8 cellular contexts compared by ENCODE assay signal in genomic region chr1:174158767-174159252, GRCh38. TPM values are rescaled to one million over a fixed set of nuclear protein-coding genes. Genes with fewer than 3 reads are reported as not detected.
DNase-seq lines count a peak whose midpoint lies in the region; ATAC-seq and TF ChIP-seq lines count a peak whose summit lies in the region.

No MANE protein-coding gene starts in this region.

- POLR2A ChIA-PET in activated CD8-positive, alpha-beta T cell treated with anti-CD3 and anti-CD28 coated beads for 36 hours (lab: Charles Lee), result interaction anchor here (1.0 to 1.3 kb wide), 2 partner anchors 291 to 295 kb away, joined by 3 to 4 read pairs; partner anchors contain the start of genes GAS5 and ZBTB37

- H3K27ac Mint-ChIP-seq in activated CD8-positive, alpha-beta T cell treated with anti-CD3 and anti-CD28 coated beads for 36 hours, result peak overlapping the region; percentile 99
- peak overlapping the region; percentile 96 for H3K27ac Mint-ChIP-seq in stimulated activated memory B cell treated with anti-CD40 and anti-IgM and Interleukin-4, amounts not matched to agents 10 μg/mL and 1 μg/mL and 100 μg/mL, for 72 hours

- H3K4me1 ChIP-seq in ES-I3 (ENCODE audit: insufficient read depth, low read length) (peaks cover 6% of the 10 kb centered on the region; the same call in 1 of the 2 replicates), iPS-15b (ENCODE audit: control insufficient read depth, insufficient read depth, low read length) (peaks cover 5% of the 10 kb centered on the region)

- CTCF ChIA-PET in activated CD8-positive, alpha-beta T cell treated with anti-CD3 and anti-CD28 coated beads for 36 hours (lab: Charles Lee), result no interaction called here

- TF ChIP-seq CTCF in activated CD8-positive, alpha-beta T cell treated with anti-CD3 and anti-CD28 coated beads for 36 hours (IDR thresholded peaks at IDR 0.05), result no peak

- peaks cover 5% of the 10 kb centered on the region for H3K36me3 Mint-ChIP-seq in activated CD8-positive, alpha-beta T cell treated with anti-CD3 and anti-CD28 coated beads for 36 hours (ENCODE audit: low read depth)
- H3K36me3 Mint-ChIP-seq in stimulated activated memory B cell treated with anti-CD40 and anti-IgM and Interleukin-4, amounts not matched to agents 10 μg/mL and 1 μg/mL and 100 μg/mL, for 72 hours, result no peaks in the 10 kb centered on the region

- peak; percentile 42 for DNase-seq in activated CD8-positive, alpha-beta T cell treated with anti-CD3 and anti-CD28 coated beads for 36 hours
- DNase-seq in GF-D8 (lab: John Stamatoyannopoulos, UW) (no peak), NCI-H1417 treated with DMSO at 0.1 percent for 48 hours (lab: John Stamatoyannopoulos, UW) (no peak)

- H3K27me3 ChIP-seq in iPS-15b (ENCODE audit: control insufficient read depth, insufficient read depth, low read length), result peaks cover 9% of the 10 kb centered on the region

- peak overlapping the region; percentile 98 for H3K4me3 Mint-ChIP-seq in activated CD8-positive, alpha-beta T cell treated with anti-CD3 and anti-CD28 coated beads for 36 hours
- H3K4me3 Mint-ChIP-seq in stimulated activated memory B cell treated with anti-CD40 and anti-IgM and Interleukin-4, amounts not matched to agents 10 μg/mL and 1 μg/mL and 100 μg/mL, for 72 hours, result peak overlapping the region; percentile 99

- ATAC-seq in HG03280 (IDR thresholded peaks at IDR 0.05; ENCODE audit: unreplicated experiment) (peak; percentile 2), HG03097 (IDR thresholded peaks at IDR 0.05; ENCODE audit: low FRiP score, unreplicated experiment) (no peak)
- ATAC-seq in activated CD8-positive, alpha-beta T cell treated with anti-CD3 and anti-CD28 coated beads for 36 hours, result peak; percentile 12
- peak; percentile 4 for ATAC-seq in stimulated activated memory B cell treated with anti-CD40 and anti-IgM and Interleukin-4, amounts not matched to agents 10 μg/mL and 1 μg/mL and 100 μg/mL, for 72 hours

- H3K9me3 ChIP-seq in ES-I3 (ENCODE audit: control insufficient read depth, insufficient read depth, low read length) (no peaks in the 10 kb centered on the region), iPS-15b (ENCODE audit: control insufficient read depth, insufficient read depth, low read length) (no peaks in the 10 kb centered on the region)

- H3K36me3 ChIP-seq in ES-I3 (ENCODE audit: insufficient read depth, low read length) (no peaks in the 10 kb centered on the region), iPS-15b (ENCODE audit: control insufficient read depth, insufficient read depth, low read length) (no peaks in the 10 kb centered on the region)

- H3K9me3 Mint-ChIP-seq in activated CD8-positive, alpha-beta T cell treated with anti-CD3 and anti-CD28 coated beads for 36 hours, result no peaks in the 10 kb centered on the region
- H3K9me3 Mint-ChIP-seq in stimulated activated memory B cell treated with anti-CD40 and anti-IgM and Interleukin-4, amounts not matched to agents 10 μg/mL and 1 μg/mL and 100 μg/mL, for 72 hours, result no peaks in the 10 kb centered on the region

- H3K9ac ChIP-seq in ES-I3 (ENCODE audit: low read depth, low read length) (peak overlapping the region; percentile 78), iPS-15b (ENCODE audit: low read depth, low read length) (peak overlapping the region; percentile 86)

- no peaks in the 10 kb centered on the region for H3K27me3 Mint-ChIP-seq in activated CD8-positive, alpha-beta T cell treated with anti-CD3 and anti-CD28 coated beads for 36 hours
- H3K27me3 Mint-ChIP-seq in stimulated activated memory B cell treated with anti-CD40 and anti-IgM and Interleukin-4, amounts not matched to agents 10 μg/mL and 1 μg/mL and 100 μg/mL, for 72 hours, result no peaks in the 10 kb centered on the region

- peak overlapping the region; percentile 86 for H3K4me3 ChIP-seq in iPS-15b (ENCODE audit: low read depth, low read length)

- intact Hi-C loops in activated CD8-positive, alpha-beta T cell treated with anti-CD3 and anti-CD28 coated beads for 36 hours (cut with micrococcal nuclease), result loop anchor here (5.0 to 10.0 kb wide), 4 partner anchors 37 to 292 kb away; partner anchors contain the start of genes GAS5 and ZBTB37

- H3K4me1 Mint-ChIP-seq in activated CD8-positive, alpha-beta T cell treated with anti-CD3 and anti-CD28 coated beads for 36 hours (ENCODE audit: low read depth), result peaks cover 60% of the 10 kb centered on the region
- H3K4me1 Mint-ChIP-seq in stimulated activated memory B cell treated with anti-CD40 and anti-IgM and Interleukin-4, amounts not matched to agents 10 μg/mL and 1 μg/mL and 100 μg/mL, for 72 hours, result peaks cover 62% of the 10 kb centered on the region

RNA-seq across cellular contexts. Expression of gene RABGAP1L, which starts 0.5 kb away (rescaled TPM):
- 10 to 100 TPM; 26.9 to 29.4 TPM for total RNA-seq in activated CD8-positive, alpha-beta T cell treated with anti-CD3 and anti-CD28 coated beads for 36 hours
